1 cellular context compared by ENCODE assay signal in the genomic region with DNA sequence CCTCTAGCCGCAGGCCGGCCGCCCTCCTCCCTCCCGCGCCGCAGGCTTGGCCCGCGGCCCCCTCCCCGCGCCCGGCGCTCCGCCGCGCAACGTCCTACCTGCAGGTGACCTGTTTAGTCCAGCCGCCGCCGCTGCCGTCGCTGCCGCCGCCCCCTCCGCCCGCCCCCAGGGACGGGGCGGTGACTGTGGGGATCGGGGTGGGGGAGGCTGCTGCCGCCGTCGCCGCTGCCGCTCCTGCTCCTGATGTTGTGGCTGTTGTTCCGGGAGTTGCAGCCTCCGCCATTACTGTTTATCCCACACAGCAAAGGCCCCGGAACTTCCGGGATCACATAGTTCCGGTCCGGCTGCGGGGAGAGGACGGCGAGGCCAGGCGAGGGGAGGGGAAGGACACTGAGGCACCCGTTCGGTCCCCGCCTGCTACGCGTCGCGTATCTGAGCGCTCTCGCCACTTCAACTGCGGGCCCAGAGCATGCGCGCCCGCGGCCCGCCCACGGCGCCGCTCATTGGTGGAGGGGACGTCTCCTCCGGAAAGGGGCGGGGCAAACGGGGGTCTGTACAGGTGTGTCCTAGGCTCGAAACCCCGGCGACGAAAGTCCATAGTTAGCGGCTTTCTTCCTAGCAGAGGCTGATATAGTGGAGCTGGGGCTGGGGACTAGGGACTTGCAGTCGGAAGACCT.
TF ChIP-seq lines count a peak whose summit lies in the region.

A gene with protein sequence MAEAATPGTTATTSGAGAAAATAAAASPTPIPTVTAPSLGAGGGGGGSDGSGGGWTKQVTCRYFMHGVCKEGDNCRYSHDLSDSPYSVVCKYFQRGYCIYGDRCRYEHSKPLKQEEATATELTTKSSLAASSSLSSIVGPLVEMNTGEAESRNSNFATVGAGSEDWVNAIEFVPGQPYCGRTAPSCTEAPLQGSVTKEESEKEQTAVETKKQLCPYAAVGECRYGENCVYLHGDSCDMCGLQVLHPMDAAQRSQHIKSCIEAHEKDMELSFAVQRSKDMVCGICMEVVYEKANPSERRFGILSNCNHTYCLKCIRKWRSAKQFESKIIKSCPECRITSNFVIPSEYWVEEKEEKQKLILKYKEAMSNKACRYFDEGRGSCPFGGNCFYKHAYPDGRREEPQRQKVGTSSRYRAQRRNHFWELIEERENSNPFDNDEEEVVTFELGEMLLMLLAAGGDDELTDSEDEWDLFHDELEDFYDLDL (minus strand): TSS at position 444 of the 677 bp plus-strand sequence. CDS start 161 bp downstream, at position 283.

TF ChIP-seq in K562, 482 proteins besides CTCF, POLR2A, EP300 and RAD21 (continued from another document and continues in another):
- TF ChIP-seq SAFB (IDR thresholded peaks at IDR 0.05; ENCODE audit: borderline replicate concordance, low read depth, low read length) (no peak), CBFB (CRISPR knock-in tag; IDR thresholded peaks at IDR 0.05) (no peak), TARDBP (IDR thresholded peaks at IDR 0.05) (no peak), RBM15 (IDR thresholded peaks at IDR 0.05; ENCODE audit: insufficient read depth, low read length) (no peak), TCF7L2 (IDR thresholded peaks at IDR 0.05; ENCODE audit: low read depth, low read length) (no peak), ZKSCAN8 (CRISPR knock-in tag; IDR thresholded peaks at IDR 0.05) (no peak), NONO (IDR thresholded peaks at IDR 0.05; ENCODE audit: low read depth in 2 of 2, low read length in 1 of 2) (peak in 1 of 2 experiments; percentile 73; a peak in 3 of 4 replicates), ZNF76 (CRISPR knock-in tag; IDR thresholded peaks at IDR 0.05; ENCODE audit: borderline replicate concordance) (no peak), ZNF695 (CRISPR knock-in tag; IDR thresholded peaks at IDR 0.05) (no peak), EP400 (IDR thresholded peaks at IDR 0.05) (peak; percentile 79), YBX1 (IDR thresholded peaks at IDR 0.05) (no peak), RBBP5 (IDR thresholded peaks at IDR 0.05; ENCODE audit: borderline replicate concordance, insufficient read depth, low read length, poor library complexity, severe bottlenecking) (peak; percentile 90), PYGO2 (tag; IDR thresholded peaks at IDR 0.05) (no peak), ZNF583 (CRISPR knock-in tag; IDR thresholded peaks at IDR 0.05) (no peak), LARP7 (IDR thresholded peaks at IDR 0.05) (no peak), SRSF9 (IDR thresholded peaks at IDR 0.05; ENCODE audit: borderline replicate concordance, low read depth, low read length) (no peak), NR1H2 (CRISPR knock-in tag; IDR thresholded peaks at IDR 0.05) (no peak), ZNF282 (CRISPR knock-in tag; IDR thresholded peaks at IDR 0.05) (peak; percentile 22; the same call in 1 of the 2 replicates), FOXK1 (CRISPR knock-in tag; IDR thresholded peaks at IDR 0.05; ENCODE audit: borderline replicate concordance) (no peak), CC2D1A (IDR thresholded peaks at IDR 0.05) (no peak), RHOXF2B (CRISPR knock-in tag; conservative IDR thresholded peaks at IDR 0.05) (0 out of 2 replicates have a peak, but pooled peaks have one; percentile 69), ZKSCAN3 (CRISPR knock-in tag; IDR thresholded peaks at IDR 0.05) (no peak), HDAC1 (IDR thresholded peaks at IDR 0.05) (peak in 1 of 2 experiments; percentile 52; a peak in 2 of 4 replicates), SIRT6 (IDR thresholded peaks at IDR 0.05; ENCODE audit: low read depth, low read length) (no peak), ZNF764 (CRISPR knock-in tag; IDR thresholded peaks at IDR 0.05; ENCODE audit: low read depth) (no peak), HLTF (IDR thresholded peaks at IDR 0.05) (no peak), SNIP1 (IDR thresholded peaks at IDR 0.05; ENCODE audit: low read depth) (peak; percentile 65; the same call in 1 of the 2 replicates), ZNF354B (CRISPR knock-in tag; IDR thresholded peaks at IDR 0.05) (no peak)
- TF ChIP-seq, protein P1, sequence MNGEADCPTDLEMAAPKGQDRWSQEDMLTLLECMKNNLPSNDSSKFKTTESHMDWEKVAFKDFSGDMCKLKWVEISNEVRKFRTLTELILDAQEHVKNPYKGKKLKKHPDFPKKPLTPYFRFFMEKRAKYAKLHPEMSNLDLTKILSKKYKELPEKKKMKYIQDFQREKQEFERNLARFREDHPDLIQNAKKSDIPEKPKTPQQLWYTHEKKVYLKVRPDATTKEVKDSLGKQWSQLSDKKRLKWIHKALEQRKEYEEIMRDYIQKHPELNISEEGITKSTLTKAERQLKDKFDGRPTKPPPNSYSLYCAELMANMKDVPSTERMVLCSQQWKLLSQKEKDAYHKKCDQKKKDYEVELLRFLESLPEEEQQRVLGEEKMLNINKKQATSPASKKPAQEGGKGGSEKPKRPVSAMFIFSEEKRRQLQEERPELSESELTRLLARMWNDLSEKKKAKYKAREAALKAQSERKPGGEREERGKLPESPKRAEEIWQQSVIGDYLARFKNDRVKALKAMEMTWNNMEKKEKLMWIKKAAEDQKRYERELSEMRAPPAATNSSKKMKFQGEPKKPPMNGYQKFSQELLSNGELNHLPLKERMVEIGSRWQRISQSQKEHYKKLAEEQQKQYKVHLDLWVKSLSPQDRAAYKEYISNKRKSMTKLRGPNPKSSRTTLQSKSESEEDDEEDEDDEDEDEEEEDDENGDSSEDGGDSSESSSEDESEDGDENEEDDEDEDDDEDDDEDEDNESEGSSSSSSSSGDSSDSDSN (IDR thresholded peaks at IDR 0.05; ENCODE audit: borderline replicate concordance in 1 of 2, low read depth in 2 of 2, low read length in 2 of 2): peak; percentile 81 to 86; a peak in 3 of 4 replicates
- TF ChIP-seq, protein P2, sequence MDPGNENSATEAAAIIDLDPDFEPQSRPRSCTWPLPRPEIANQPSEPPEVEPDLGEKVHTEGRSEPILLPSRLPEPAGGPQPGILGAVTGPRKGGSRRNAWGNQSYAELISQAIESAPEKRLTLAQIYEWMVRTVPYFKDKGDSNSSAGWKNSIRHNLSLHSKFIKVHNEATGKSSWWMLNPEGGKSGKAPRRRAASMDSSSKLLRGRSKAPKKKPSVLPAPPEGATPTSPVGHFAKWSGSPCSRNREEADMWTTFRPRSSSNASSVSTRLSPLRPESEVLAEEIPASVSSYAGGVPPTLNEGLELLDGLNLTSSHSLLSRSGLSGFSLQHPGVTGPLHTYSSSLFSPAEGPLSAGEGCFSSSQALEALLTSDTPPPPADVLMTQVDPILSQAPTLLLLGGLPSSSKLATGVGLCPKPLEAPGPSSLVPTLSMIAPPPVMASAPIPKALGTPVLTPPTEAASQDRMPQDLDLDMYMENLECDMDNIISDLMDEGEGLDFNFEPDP (CRISPR knock-in tag; IDR thresholded peaks at IDR 0.05): no peak
- TF ChIP-seq, protein P3, sequence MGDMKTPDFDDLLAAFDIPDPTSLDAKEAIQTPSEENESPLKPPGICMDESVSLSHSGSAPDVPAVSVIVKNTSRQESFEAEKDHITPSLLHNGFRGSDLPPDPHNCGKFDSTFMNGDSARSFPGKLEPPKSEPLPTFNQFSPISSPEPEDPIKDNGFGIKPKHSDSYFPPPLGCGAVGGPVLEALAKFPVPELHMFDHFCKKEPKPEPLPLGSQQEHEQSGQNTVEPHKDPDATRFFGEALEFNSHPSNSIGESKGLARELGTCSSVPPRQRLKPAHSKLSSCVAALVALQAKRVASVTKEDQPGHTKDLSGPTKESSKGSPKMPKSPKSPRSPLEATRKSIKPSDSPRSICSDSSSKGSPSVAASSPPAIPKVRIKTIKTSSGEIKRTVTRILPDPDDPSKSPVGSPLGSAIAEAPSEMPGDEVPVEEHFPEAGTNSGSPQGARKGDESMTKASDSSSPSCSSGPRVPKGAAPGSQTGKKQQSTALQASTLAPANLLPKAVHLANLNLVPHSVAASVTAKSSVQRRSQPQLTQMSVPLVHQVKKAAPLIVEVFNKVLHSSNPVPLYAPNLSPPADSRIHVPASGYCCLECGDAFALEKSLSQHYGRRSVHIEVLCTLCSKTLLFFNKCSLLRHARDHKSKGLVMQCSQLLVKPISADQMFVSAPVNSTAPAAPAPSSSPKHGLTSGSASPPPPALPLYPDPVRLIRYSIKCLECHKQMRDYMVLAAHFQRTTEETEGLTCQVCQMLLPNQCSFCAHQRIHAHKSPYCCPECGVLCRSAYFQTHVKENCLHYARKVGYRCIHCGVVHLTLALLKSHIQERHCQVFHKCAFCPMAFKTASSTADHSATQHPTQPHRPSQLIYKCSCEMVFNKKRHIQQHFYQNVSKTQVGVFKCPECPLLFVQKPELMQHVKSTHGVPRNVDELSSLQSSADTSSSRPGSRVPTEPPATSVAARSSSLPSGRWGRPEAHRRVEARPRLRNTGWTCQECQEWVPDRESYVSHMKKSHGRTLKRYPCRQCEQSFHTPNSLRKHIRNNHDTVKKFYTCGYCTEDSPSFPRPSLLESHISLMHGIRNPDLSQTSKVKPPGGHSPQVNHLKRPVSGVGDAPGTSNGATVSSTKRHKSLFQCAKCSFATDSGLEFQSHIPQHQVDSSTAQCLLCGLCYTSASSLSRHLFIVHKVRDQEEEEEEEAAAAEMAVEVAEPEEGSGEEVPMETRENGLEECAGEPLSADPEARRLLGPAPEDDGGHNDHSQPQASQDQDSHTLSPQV (IDR thresholded peaks at IDR 0.05): no peak
- TF ChIP-seq, protein P4, sequence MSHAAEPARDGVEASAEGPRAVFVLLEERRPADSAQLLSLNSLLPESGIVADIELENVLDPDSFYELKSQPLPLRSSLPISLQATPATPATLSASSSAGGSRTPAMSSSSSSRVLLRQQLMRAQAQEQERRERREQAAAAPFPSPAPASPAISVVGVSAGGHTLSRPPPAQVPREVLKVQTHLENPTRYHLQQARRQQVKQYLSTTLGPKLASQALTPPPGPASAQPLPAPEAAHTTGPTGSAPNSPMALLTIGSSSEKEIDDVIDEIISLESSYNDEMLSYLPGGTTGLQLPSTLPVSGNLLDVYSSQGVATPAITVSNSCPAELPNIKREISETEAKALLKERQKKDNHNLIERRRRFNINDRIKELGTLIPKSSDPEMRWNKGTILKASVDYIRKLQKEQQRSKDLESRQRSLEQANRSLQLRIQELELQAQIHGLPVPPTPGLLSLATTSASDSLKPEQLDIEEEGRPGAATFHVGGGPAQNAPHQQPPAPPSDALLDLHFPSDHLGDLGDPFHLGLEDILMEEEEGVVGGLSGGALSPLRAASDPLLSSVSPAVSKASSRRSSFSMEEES (CRISPR knock-in tag; IDR thresholded peaks at IDR 0.05): no peak
- TF ChIP-seq, protein P5, sequence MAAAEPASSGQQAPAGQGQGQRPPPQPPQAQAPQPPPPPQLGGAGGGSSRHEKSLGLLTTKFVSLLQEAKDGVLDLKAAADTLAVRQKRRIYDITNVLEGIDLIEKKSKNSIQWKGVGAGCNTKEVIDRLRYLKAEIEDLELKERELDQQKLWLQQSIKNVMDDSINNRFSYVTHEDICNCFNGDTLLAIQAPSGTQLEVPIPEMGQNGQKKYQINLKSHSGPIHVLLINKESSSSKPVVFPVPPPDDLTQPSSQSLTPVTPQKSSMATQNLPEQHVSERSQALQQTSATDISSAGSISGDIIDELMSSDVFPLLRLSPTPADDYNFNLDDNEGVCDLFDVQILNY (CRISPR knock-in tag; IDR thresholded peaks at IDR 0.05): no peak
- TF ChIP-seq, protein P6, sequence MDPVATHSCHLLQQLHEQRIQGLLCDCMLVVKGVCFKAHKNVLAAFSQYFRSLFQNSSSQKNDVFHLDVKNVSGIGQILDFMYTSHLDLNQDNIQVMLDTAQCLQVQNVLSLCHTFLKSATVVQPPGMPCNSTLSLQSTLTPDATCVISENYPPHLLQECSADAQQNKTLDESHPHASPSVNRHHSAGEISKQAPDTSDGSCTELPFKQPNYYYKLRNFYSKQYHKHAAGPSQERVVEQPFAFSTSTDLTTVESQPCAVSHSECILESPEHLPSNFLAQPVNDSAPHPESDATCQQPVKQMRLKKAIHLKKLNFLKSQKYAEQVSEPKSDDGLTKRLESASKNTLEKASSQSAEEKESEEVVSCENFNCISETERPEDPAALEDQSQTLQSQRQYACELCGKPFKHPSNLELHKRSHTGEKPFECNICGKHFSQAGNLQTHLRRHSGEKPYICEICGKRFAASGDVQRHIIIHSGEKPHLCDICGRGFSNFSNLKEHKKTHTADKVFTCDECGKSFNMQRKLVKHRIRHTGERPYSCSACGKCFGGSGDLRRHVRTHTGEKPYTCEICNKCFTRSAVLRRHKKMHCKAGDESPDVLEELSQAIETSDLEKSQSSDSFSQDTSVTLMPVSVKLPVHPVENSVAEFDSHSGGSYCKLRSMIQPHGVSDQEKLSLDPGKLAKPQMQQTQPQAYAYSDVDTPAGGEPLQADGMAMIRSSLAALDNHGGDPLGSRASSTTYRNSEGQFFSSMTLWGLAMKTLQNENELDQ (CRISPR knock-in tag; IDR thresholded peaks at IDR 0.05; ENCODE audit: borderline replicate concordance): no peak
- TF ChIP-seq, protein P7, sequence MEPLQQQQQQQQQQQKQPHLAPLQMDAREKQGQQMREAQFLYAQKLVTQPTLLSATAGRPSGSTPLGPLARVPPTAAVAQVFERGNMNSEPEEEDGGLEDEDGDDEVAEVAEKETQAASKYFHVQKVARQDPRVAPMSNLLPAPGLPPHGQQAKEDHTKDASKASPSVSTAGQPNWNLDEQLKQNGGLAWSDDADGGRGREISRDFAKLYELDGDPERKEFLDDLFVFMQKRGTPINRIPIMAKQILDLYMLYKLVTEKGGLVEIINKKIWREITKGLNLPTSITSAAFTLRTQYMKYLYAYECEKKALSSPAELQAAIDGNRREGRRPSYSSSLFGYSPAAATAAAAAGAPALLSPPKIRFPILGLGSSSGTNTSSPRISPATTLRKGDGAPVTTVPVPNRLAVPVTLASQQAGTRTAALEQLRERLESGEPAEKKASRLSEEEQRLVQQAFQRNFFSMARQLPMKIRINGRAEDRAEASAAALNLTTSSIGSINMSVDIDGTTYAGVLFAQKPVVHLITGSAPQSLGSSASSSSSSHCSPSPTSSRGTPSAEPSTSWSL (CRISPR knock-in tag; IDR thresholded peaks at IDR 0.05; ENCODE audit: borderline replicate concordance): no peak
- TF ChIP-seq, protein P8, sequence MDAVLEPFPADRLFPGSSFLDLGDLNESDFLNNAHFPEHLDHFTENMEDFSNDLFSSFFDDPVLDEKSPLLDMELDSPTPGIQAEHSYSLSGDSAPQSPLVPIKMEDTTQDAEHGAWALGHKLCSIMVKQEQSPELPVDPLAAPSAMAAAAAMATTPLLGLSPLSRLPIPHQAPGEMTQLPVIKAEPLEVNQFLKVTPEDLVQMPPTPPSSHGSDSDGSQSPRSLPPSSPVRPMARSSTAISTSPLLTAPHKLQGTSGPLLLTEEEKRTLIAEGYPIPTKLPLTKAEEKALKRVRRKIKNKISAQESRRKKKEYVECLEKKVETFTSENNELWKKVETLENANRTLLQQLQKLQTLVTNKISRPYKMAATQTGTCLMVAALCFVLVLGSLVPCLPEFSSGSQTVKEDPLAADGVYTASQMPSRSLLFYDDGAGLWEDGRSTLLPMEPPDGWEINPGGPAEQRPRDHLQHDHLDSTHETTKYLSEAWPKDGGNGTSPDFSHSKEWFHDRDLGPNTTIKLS (IDR thresholded peaks at IDR 0.05; ENCODE audit: borderline replicate concordance, low read depth): peak; percentile 80; the same call in 1 of the 2 replicates
- TF ChIP-seq, protein P9, sequence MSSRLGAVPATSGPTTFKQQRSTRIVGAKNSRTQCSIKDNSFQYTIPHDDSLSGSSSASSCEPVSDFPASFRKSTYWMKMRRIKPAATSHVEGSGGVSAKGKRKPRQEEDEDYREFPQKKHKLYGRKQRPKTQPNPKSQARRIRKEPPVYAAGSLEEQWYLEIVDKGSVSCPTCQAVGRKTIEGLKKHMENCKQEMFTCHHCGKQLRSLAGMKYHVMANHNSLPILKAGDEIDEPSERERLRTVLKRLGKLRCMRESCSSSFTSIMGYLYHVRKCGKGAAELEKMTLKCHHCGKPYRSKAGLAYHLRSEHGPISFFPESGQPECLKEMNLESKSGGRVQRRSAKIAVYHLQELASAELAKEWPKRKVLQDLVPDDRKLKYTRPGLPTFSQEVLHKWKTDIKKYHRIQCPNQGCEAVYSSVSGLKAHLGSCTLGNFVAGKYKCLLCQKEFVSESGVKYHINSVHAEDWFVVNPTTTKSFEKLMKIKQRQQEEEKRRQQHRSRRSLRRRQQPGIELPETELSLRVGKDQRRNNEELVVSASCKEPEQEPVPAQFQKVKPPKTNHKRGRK (tag; IDR thresholded peaks at IDR 0.05): no peak
